8 cellular contexts compared by ENCODE assay signal in the genomic region with DNA sequence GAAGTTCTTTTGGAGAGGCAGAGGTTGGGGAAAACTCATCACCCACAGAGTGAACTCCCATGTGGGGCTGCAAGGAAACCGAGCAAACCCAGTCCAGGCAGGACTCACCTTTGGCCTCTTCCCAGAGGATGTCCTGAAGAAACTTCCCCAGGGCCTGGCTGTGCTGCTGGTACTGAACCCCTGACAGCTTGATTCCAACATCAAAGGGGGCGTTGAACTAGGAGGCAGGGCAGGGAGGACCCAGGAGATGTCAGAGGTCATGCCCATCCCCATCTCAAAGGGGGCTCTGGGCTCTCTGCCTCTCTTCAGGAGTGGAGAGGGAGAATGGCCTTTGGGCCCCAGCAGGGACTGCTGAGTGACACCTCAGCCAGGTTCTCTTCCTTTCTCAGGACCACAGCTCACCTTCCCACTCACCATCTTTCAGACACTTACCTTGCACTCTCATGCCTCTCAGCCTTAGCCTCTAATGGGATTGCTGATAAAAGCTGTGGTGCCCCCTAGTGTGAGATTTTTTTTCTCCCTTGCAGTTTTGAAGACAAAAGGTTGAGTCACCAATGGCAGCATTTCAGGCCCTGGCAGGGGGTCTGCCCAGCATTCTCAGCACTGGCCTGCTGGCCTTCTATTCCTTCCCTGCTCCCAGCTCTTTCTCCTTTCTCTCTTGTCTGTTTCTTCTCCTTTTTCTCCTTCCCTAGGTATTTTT. TPM values are rescaled to one million over a fixed set of nuclear protein-coding genes. Genes with fewer than 3 reads are reported as not detected.
DNase-seq lines count a peak whose midpoint lies in the region; ATAC-seq and TF ChIP-seq lines count a peak whose summit lies in the region.

No MANE protein-coding gene starts in this region.

- dilution Hi-C loops in mammary epithelial cell (cut with HindIII; ENCODE audit: low sequenced_read_pairs), result no loop called here

- no peaks in the 10 kb centered on the region for H3K27me3 ChIP-seq in mammary epithelial cell (ENCODE audit: insufficient read depth, low read length)

- no peaks in the 10 kb centered on the region for H3K9me3 ChIP-seq in mammary epithelial cell (replicated peaks; ENCODE audit: insufficient read depth, low read length)

- H3K9ac ChIP-seq in mammary epithelial cell (ENCODE audit: insufficient read depth, low read length), result no peak overlapping the region

- peak; percentile 9 for DNase-seq in NK-92 treated with Interleukin-12 subunit alpha and Interleukin-12 subunit beta, amount 100 ng/mL, for 24 hours (lab: John Stamatoyannopoulos, UW)
- DNase-seq in NK-92 (lab: John Stamatoyannopoulos, UW; ENCODE audit: unreplicated experiment) (no peak), NCI-H187 treated with DMSO at 0.1 percent for 48 hours (lab: John Stamatoyannopoulos, UW) (peak; percentile 2), mammary epithelial cell (peak; percentile 39), midbrain (lab: John Stamatoyannopoulos, UW) (peak; percentile 68)

- 73% methylated on average over 1 of the region's 2 CpGs for WGBS in mammary epithelial cell (ENCODE audit: low coverage, missing lambda C conversion rate)

- CTCF ChIA-PET in mammary epithelial cell (lab: Charles Lee; ENCODE audit: low non-redundant PET), result no interaction called here

- in situ Hi-C loops in mammary epithelial cell (cut with MboI; ENCODE audit: low sequenced_read_pairs in 2 of 2), result no loop called here

- no peaks in the 10 kb centered on the region for H3K4me1 ChIP-seq in mammary epithelial cell (ENCODE audit: insufficient read depth, low read length)

- intact Hi-C loops in mammary epithelial cell (cut with micrococcal nuclease), result loop anchor here (5.0 to 10.0 kb wide), 2 partner anchors 462 to 569 kb away; no protein-coding TSS in a partner anchor

- no peak for TF ChIP-seq CTCF in mammary epithelial cell (conservative IDR thresholded peaks at IDR 0.05 in 1 of 2, IDR thresholded peaks at IDR 0.05 in 1 of 2; ENCODE audit: extremely low read depth in 1 of 2, insufficient read depth in 1 of 2, low read depth in 1 of 2, low read length in 2 of 2)

- H3K4me3 ChIP-seq in mammary epithelial cell (replicated peaks in 1 of 3; ENCODE audit: insufficient read depth in 1 of 3, low read depth in 2 of 3, low read length in 3 of 3), result no peak overlapping the region

- H3K4me2 ChIP-seq in mammary epithelial cell (ENCODE audit: insufficient read depth, low read depth, low read length), result no peak overlapping the region

- no peak overlapping the region for H2AFZ ChIP-seq in mammary epithelial cell (ENCODE audit: low read depth, low read length)

- H3K79me2 ChIP-seq in mammary epithelial cell (ENCODE audit: insufficient read depth, low read length), result no peaks in the 10 kb centered on the region

- no peak overlapping the region for H3K27ac ChIP-seq in mammary epithelial cell (ENCODE audit: insufficient read depth, low read depth, low read length)

- no peaks in the 10 kb centered on the region for H4K20me1 ChIP-seq in mammary epithelial cell (ENCODE audit: insufficient read depth, low read length)

- no TSS peak for BruUV-seq in mammary epithelial cell (replicated peaks; lab: Mats Ljungman, UMichigan)

- H3K36me3 ChIP-seq in mammary epithelial cell (ENCODE audit: insufficient read depth, low read length), result peaks cover 5% of the 10 kb centered on the region

- ATAC-seq in GM18517 (IDR thresholded peaks at IDR 0.05; ENCODE audit: unreplicated experiment) (no peak), HG02571 (IDR thresholded peaks at IDR 0.05; ENCODE audit: unreplicated experiment) (no peak), HG03442 (IDR thresholded peaks at IDR 0.05; ENCODE audit: unreplicated experiment) (no peak)

RNA-seq across cellular contexts. Expression of a gene that starts 6.0 kb away (rescaled TPM):
- under 1 TPM in 1 of 2 donors, not detected in 1; 0.38 TPM for total RNA-seq in mammary epithelial cell
- polyA plus RNA-seq in mammary epithelial cell, result not detected
- polyA minus RNA-seq in mammary epithelial cell, result not detected

RNA-seq across cellular contexts. Expression of a gene that starts 34.2 kb away (rescaled TPM):
- total RNA-seq in mammary epithelial cell, result 100 to 1,000 TPM; 124 to 140 TPM
- polyA plus RNA-seq in mammary epithelial cell, result 202 TPM
- 194 TPM for polyA minus RNA-seq in mammary epithelial cell

RNA-seq across cellular contexts. Expression of a gene that starts 38.5 kb away (rescaled TPM):
- total RNA-seq in mammary epithelial cell, result 10 to 100 TPM; 16.7 to 28.7 TPM
- polyA plus RNA-seq in mammary epithelial cell, result 18.8 TPM
- 51.1 TPM for polyA minus RNA-seq in mammary epithelial cell
